ENCODE assay signal across 1 cellular context in genomic region chr11:64358536-64358906, GRCh38.
TF ChIP-seq lines count a peak whose summit lies in the region.

No MANE protein-coding gene starts in this region.

TF ChIP-seq in K562, 482 proteins besides CTCF, POLR2A, EP300 and RAD21 (continued from another document and continues in another):
- TF ChIP-seq CBX8 (IDR thresholded peaks at IDR 0.05; ENCODE audit: borderline replicate concordance, extremely low read depth, low read depth, low read length, poor library complexity, severe bottlenecking) (no peak), HSF4 (CRISPR knock-in tag; IDR thresholded peaks at IDR 0.05; ENCODE audit: borderline replicate concordance) (no peak), ZNF134 (CRISPR knock-in tag; conservative IDR thresholded peaks at IDR 0.05) (no peak), LCOR (CRISPR knock-in tag; IDR thresholded peaks at IDR 0.05) (0 out of 2 replicates have a peak, but pooled peaks have one; percentile 29), BRF1 (IDR thresholded peaks at IDR 0.05; ENCODE audit: borderline replicate concordance, extremely low read depth, insufficient read length) (no peak), PHF21A (IDR thresholded peaks at IDR 0.05; ENCODE audit: borderline replicate concordance, low read depth) (no peak), TAF15 (IDR thresholded peaks at IDR 0.05; ENCODE audit: low read depth, low read length) (no peak), CREB1 (IDR thresholded peaks at IDR 0.05) (no peak), CREB1 (CRISPR knock-in tag; IDR thresholded peaks at IDR 0.05) (no peak), OTX1 (CRISPR knock-in tag; IDR thresholded peaks at IDR 0.05) (no peak), E2F6 (IDR thresholded peaks at IDR 0.05; ENCODE audit: borderline replicate concordance in 1 of 2, extremely low read depth in 1 of 2, insufficient read depth in 1 of 2, insufficient read length in 1 of 2, low read depth in 1 of 2, low read length in 1 of 2, poor library complexity in 1 of 2, severe bottlenecking in 1 of 2) (peak in 1 of 2 experiments; percentile 1), ZNF77 (CRISPR knock-in tag; IDR thresholded peaks at IDR 0.05) (no peak), NFRKB (IDR thresholded peaks at IDR 0.05; ENCODE audit: low read depth) (peak; percentile 45; the same call in 1 of the 2 replicates), MAFK (IDR thresholded peaks at IDR 0.05; ENCODE audit: low read length) (no peak), ZNF561 (CRISPR knock-in tag; conservative IDR thresholded peaks at IDR 0.05) (no peak), KLF6 (CRISPR knock-in tag; IDR thresholded peaks at IDR 0.05; ENCODE audit: borderline replicate concordance) (no peak), MYC (IDR thresholded peaks at IDR 0.05; ENCODE audit: low read depth, low read length) (no peak), MYC (CRISPR knock-in tag; IDR thresholded peaks at IDR 0.05; ENCODE audit: borderline replicate concordance, low read depth) (peak; percentile 61; the same call in 1 of the 2 replicates), ZBTB2 (IDR thresholded peaks at IDR 0.05) (no peak)
- TF ChIP-seq, protein P1, sequence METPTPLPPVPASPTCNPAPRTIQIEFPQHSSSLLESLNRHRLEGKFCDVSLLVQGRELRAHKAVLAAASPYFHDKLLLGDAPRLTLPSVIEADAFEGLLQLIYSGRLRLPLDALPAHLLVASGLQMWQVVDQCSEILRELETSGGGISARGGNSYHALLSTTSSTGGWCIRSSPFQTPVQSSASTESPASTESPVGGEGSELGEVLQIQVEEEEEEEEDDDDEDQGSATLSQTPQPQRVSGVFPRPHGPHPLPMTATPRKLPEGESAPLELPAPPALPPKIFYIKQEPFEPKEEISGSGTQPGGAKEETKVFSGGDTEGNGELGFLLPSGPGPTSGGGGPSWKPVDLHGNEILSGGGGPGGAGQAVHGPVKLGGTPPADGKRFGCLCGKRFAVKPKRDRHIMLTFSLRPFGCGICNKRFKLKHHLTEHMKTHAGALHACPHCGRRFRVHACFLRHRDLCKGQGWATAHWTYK (CRISPR knock-in tag; IDR thresholded peaks at IDR 0.05), result 0 out of 2 replicates have a peak, but pooled peaks have one; percentile 5
- TF ChIP-seq, protein P2, sequence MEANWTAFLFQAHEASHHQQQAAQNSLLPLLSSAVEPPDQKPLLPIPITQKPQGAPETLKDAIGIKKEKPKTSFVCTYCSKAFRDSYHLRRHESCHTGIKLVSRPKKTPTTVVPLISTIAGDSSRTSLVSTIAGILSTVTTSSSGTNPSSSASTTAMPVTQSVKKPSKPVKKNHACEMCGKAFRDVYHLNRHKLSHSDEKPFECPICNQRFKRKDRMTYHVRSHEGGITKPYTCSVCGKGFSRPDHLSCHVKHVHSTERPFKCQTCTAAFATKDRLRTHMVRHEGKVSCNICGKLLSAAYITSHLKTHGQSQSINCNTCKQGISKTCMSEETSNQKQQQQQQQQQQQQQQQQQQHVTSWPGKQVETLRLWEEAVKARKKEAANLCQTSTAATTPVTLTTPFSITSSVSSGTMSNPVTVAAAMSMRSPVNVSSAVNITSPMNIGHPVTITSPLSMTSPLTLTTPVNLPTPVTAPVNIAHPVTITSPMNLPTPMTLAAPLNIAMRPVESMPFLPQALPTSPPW (CRISPR knock-in tag; IDR thresholded peaks at IDR 0.05), result peak; percentile 7; the same call in 1 of the 2 replicates
- TF ChIP-seq, protein P3, sequence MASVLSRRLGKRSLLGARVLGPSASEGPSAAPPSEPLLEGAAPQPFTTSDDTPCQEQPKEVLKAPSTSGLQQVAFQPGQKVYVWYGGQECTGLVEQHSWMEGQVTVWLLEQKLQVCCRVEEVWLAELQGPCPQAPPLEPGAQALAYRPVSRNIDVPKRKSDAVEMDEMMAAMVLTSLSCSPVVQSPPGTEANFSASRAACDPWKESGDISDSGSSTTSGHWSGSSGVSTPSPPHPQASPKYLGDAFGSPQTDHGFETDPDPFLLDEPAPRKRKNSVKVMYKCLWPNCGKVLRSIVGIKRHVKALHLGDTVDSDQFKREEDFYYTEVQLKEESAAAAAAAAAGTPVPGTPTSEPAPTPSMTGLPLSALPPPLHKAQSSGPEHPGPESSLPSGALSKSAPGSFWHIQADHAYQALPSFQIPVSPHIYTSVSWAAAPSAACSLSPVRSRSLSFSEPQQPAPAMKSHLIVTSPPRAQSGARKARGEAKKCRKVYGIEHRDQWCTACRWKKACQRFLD (CRISPR knock-in tag; IDR thresholded peaks at IDR 0.05), result peak; percentile 84; the same call in 1 of the 2 replicates
- TF ChIP-seq, protein P4, sequence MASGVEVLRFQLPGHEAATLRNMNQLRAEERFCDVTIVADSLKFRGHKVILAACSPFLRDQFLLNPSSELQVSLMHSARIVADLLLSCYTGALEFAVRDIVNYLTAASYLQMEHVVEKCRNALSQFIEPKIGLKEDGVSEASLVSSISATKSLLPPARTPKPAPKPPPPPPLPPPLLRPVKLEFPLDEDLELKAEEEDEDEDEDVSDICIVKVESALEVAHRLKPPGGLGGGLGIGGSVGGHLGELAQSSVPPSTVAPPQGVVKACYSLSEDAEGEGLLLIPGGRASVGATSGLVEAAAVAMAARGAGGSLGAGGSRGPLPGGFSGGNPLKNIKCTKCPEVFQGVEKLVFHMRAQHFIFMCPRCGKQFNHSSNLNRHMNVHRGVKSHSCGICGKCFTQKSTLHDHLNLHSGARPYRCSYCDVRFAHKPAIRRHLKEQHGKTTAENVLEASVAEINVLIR (CRISPR knock-in tag; IDR thresholded peaks at IDR 0.05), result no peak
- TF ChIP-seq, protein P5, sequence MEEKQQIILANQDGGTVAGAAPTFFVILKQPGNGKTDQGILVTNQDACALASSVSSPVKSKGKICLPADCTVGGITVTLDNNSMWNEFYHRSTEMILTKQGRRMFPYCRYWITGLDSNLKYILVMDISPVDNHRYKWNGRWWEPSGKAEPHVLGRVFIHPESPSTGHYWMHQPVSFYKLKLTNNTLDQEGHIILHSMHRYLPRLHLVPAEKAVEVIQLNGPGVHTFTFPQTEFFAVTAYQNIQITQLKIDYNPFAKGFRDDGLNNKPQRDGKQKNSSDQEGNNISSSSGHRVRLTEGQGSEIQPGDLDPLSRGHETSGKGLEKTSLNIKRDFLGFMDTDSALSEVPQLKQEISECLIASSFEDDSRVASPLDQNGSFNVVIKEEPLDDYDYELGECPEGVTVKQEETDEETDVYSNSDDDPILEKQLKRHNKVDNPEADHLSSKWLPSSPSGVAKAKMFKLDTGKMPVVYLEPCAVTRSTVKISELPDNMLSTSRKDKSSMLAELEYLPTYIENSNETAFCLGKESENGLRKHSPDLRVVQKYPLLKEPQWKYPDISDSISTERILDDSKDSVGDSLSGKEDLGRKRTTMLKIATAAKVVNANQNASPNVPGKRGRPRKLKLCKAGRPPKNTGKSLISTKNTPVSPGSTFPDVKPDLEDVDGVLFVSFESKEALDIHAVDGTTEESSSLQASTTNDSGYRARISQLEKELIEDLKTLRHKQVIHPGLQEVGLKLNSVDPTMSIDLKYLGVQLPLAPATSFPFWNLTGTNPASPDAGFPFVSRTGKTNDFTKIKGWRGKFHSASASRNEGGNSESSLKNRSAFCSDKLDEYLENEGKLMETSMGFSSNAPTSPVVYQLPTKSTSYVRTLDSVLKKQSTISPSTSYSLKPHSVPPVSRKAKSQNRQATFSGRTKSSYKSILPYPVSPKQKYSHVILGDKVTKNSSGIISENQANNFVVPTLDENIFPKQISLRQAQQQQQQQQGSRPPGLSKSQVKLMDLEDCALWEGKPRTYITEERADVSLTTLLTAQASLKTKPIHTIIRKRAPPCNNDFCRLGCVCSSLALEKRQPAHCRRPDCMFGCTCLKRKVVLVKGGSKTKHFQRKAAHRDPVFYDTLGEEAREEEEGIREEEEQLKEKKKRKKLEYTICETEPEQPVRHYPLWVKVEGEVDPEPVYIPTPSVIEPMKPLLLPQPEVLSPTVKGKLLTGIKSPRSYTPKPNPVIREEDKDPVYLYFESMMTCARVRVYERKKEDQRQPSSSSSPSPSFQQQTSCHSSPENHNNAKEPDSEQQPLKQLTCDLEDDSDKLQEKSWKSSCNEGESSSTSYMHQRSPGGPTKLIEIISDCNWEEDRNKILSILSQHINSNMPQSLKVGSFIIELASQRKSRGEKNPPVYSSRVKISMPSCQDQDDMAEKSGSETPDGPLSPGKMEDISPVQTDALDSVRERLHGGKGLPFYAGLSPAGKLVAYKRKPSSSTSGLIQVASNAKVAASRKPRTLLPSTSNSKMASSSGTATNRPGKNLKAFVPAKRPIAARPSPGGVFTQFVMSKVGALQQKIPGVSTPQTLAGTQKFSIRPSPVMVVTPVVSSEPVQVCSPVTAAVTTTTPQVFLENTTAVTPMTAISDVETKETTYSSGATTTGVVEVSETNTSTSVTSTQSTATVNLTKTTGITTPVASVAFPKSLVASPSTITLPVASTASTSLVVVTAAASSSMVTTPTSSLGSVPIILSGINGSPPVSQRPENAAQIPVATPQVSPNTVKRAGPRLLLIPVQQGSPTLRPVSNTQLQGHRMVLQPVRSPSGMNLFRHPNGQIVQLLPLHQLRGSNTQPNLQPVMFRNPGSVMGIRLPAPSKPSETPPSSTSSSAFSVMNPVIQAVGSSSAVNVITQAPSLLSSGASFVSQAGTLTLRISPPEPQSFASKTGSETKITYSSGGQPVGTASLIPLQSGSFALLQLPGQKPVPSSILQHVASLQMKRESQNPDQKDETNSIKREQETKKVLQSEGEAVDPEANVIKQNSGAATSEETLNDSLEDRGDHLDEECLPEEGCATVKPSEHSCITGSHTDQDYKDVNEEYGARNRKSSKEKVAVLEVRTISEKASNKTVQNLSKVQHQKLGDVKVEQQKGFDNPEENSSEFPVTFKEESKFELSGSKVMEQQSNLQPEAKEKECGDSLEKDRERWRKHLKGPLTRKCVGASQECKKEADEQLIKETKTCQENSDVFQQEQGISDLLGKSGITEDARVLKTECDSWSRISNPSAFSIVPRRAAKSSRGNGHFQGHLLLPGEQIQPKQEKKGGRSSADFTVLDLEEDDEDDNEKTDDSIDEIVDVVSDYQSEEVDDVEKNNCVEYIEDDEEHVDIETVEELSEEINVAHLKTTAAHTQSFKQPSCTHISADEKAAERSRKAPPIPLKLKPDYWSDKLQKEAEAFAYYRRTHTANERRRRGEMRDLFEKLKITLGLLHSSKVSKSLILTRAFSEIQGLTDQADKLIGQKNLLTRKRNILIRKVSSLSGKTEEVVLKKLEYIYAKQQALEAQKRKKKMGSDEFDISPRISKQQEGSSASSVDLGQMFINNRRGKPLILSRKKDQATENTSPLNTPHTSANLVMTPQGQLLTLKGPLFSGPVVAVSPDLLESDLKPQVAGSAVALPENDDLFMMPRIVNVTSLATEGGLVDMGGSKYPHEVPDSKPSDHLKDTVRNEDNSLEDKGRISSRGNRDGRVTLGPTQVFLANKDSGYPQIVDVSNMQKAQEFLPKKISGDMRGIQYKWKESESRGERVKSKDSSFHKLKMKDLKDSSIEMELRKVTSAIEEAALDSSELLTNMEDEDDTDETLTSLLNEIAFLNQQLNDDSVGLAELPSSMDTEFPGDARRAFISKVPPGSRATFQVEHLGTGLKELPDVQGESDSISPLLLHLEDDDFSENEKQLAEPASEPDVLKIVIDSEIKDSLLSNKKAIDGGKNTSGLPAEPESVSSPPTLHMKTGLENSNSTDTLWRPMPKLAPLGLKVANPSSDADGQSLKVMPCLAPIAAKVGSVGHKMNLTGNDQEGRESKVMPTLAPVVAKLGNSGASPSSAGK (IDR thresholded peaks at IDR 0.05), result no peak; the same call in 1 of the 2 replicates
- TF ChIP-seq, protein P6, sequence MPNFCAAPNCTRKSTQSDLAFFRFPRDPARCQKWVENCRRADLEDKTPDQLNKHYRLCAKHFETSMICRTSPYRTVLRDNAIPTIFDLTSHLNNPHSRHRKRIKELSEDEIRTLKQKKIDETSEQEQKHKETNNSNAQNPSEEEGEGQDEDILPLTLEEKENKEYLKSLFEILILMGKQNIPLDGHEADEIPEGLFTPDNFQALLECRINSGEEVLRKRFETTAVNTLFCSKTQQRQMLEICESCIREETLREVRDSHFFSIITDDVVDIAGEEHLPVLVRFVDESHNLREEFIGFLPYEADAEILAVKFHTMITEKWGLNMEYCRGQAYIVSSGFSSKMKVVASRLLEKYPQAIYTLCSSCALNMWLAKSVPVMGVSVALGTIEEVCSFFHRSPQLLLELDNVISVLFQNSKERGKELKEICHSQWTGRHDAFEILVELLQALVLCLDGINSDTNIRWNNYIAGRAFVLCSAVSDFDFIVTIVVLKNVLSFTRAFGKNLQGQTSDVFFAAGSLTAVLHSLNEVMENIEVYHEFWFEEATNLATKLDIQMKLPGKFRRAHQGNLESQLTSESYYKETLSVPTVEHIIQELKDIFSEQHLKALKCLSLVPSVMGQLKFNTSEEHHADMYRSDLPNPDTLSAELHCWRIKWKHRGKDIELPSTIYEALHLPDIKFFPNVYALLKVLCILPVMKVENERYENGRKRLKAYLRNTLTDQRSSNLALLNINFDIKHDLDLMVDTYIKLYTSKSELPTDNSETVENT (CRISPR knock-in tag; IDR thresholded peaks at IDR 0.05), result no peak
- TF ChIP-seq, protein P7, sequence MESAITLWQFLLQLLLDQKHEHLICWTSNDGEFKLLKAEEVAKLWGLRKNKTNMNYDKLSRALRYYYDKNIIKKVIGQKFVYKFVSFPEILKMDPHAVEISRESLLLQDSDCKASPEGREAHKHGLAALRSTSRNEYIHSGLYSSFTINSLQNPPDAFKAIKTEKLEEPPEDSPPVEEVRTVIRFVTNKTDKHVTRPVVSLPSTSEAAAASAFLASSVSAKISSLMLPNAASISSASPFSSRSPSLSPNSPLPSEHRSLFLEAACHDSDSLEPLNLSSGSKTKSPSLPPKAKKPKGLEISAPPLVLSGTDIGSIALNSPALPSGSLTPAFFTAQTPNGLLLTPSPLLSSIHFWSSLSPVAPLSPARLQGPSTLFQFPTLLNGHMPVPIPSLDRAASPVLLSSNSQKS (CRISPR knock-in tag; IDR thresholded peaks at IDR 0.05), result no peak
